16 cellular contexts compared by ENCODE assay signal in genomic region chr12:66692170-66692569, GRCh38. TPM values are rescaled to one million over a fixed set of nuclear protein-coding genes. Genes with fewer than 3 reads are reported as not detected.
DNase-seq lines count a peak whose midpoint lies in the region; ATAC-seq, FAIRE-seq and TF ChIP-seq lines count a peak whose summit lies in the region.
"Had no signal": no experiment of that assay in that cellular context is flagged by ENCODE, and none has a peak within 500 bp of the region (broad histone marks: within the 10 kb centered on the region; RNA-seq: fewer than 3 reads in every experiment).

No MANE protein-coding gene starts in this region.

- no peaks in the 10 kb centered on the region for H3K9me3 Mint-ChIP-seq in activated naive CD8-positive, alpha-beta T cell treated with anti-CD3 and anti-CD28 coated beads for 36 hours
- H3K9me3 Mint-ChIP-seq in T-helper 2 cell treated with Interferon-gamma antibody and Interleukin-4, amounts not matched to agents 5 μg/mL and 100 μg/mL, for 36 hours: no peaks in the 10 kb centered on the region

- no peak overlapping the region for H3K4me3 ChIP-seq in OCI-LY7 (ENCODE audit: low read depth, low read length, poor library complexity, severe bottlenecking)
- H3K4me3 ChIP-seq in upper lobe of right lung: no peak overlapping the region
- H3K4me3 ChIP-seq in vagina: no peak overlapping the region

- POLR2A ChIA-PET in OCI-LY7 (lab: Charles Lee): interaction anchor here (0.7 to 3.1 kb wide), 14 partner anchors 9 to 1881 kb away, joined by 3 to 20 read pairs (median 3); no protein-coding TSS in a partner anchor

- peak overlapping the region; percentile 77; the same call in 1 of the 2 replicates for H2AFZ ChIP-seq in OCI-LY7 (ENCODE audit: low read length)

- CTCF ChIA-PET in OCI-LY7 (lab: Charles Lee; ENCODE audit: unreplicated experiment): interaction anchor here (1.3 to 1.4 kb wide), 3 partner anchors 51 to 339 kb away, joined by 3 to 8 read pairs (median 3); no protein-coding TSS in a partner anchor

- peaks cover 62% of the 10 kb centered on the region for H3K4me1 ChIP-seq in OCI-LY7 (ENCODE audit: insufficient read depth, low read length, poor library complexity, severe bottlenecking)
- no peaks in the 10 kb centered on the region for H3K4me1 ChIP-seq in upper lobe of right lung
- no peaks in the 10 kb centered on the region for H3K4me1 ChIP-seq in vagina

- peaks cover 4% of the 10 kb centered on the region for H3K4me1 Mint-ChIP-seq in activated naive CD8-positive, alpha-beta T cell treated with anti-CD3 and anti-CD28 coated beads for 36 hours
- no peaks in the 10 kb centered on the region for H3K4me1 Mint-ChIP-seq in T-helper 2 cell treated with Interferon-gamma antibody and Interleukin-4, amounts not matched to agents 5 μg/mL and 100 μg/mL, for 36 hours (ENCODE audit: low read depth)

- H3K27me3 Mint-ChIP-seq in activated naive CD8-positive, alpha-beta T cell treated with anti-CD3 and anti-CD28 coated beads for 36 hours: peaks cover 5% of the 10 kb centered on the region
- H3K27me3 Mint-ChIP-seq in T-helper 2 cell treated with Interferon-gamma antibody and Interleukin-4, amounts not matched to agents 5 μg/mL and 100 μg/mL, for 36 hours (ENCODE audit: low read depth): peaks cover 14% of the 10 kb centered on the region

- H3K9me3 ChIP-seq in OCI-LY7 (ENCODE audit: low read length): no peaks in the 10 kb centered on the region
- H3K9me3 ChIP-seq in upper lobe of right lung: no peaks in the 10 kb centered on the region
- no peaks in the 10 kb centered on the region for H3K9me3 ChIP-seq in vagina
- H3K9me3 ChIP-seq: SK-N-SH had no signal

- peak; percentile 55 for FAIRE-seq in GM12891 (lab: Jason Lieb, UNC)
- FAIRE-seq: GM18507, H54 had no signal

- ATAC-seq in upper lobe of right lung: peak; percentile 34
- ATAC-seq: PC-3, T-helper 17 cell had no signal

- H3K27me3 ChIP-seq in upper lobe of right lung (no peaks in the 10 kb centered on the region), vagina (no peaks in the 10 kb centered on the region)

- H3K4me3 Mint-ChIP-seq in activated naive CD8-positive, alpha-beta T cell treated with anti-CD3 and anti-CD28 coated beads for 36 hours: no peak overlapping the region
- H3K4me3 Mint-ChIP-seq in T-helper 2 cell treated with Interferon-gamma antibody and Interleukin-4, amounts not matched to agents 5 μg/mL and 100 μg/mL, for 36 hours: no peak overlapping the region
- H3K4me3 Mint-ChIP-seq: T-helper 17 cell had no signal

- no peaks in the 10 kb centered on the region for H3K36me3 Mint-ChIP-seq in activated naive CD8-positive, alpha-beta T cell treated with anti-CD3 and anti-CD28 coated beads for 36 hours
- no peaks in the 10 kb centered on the region for H3K36me3 Mint-ChIP-seq in T-helper 2 cell treated with Interferon-gamma antibody and Interleukin-4, amounts not matched to agents 5 μg/mL and 100 μg/mL, for 36 hours (ENCODE audit: low read depth)

- peak overlapping the region; percentile 44 for H3K4me2 ChIP-seq in OCI-LY7 (ENCODE audit: low read length)
- H3K4me2 ChIP-seq: SK-N-SH had no signal

- H3K9me2 ChIP-seq in OCI-LY7 (ENCODE audit: insufficient read depth, low read length): no peaks in the 10 kb centered on the region
- H3K9me2 ChIP-seq: SK-N-SH had no signal

- H4K20me1 ChIP-seq in OCI-LY7 (ENCODE audit: insufficient read depth, low read length): no peaks in the 10 kb centered on the region

- H3K27ac ChIP-seq in OCI-LY7 (ENCODE audit: low read depth, low read length, poor library complexity, severe bottlenecking): peak overlapping the region; percentile 44
- H3K27ac ChIP-seq in upper lobe of right lung: no peak overlapping the region
- H3K27ac ChIP-seq in vagina: no peak overlapping the region
- H3K27ac ChIP-seq: C4-2B had no signal

- TF ChIP-seq POLR2A in GM12891 (IDR thresholded peaks at IDR 0.05; ENCODE audit: low read depth, low read length) (no peak), vagina (IDR thresholded peaks at IDR 0.05) (no peak)

- TF ChIP-seq CTCF in OCI-LY7 (conservative IDR thresholded peaks at IDR 0.05; ENCODE audit: low read length) (no peak), upper lobe of right lung (IDR thresholded peaks at IDR 0.05) (no peak), vagina (IDR thresholded peaks at IDR 0.05) (no peak)

- no peak overlapping the region for H3K27ac Mint-ChIP-seq in activated naive CD8-positive, alpha-beta T cell treated with anti-CD3 and anti-CD28 coated beads for 36 hours
- H3K27ac Mint-ChIP-seq in T-helper 2 cell treated with Interferon-gamma antibody and Interleukin-4, amounts not matched to agents 5 μg/mL and 100 μg/mL, for 36 hours: no peak overlapping the region
- H3K27ac Mint-ChIP-seq: T-helper 17 cell had no signal

- no peak for DNase-seq in GM12891 (ENCODE audit: insufficient read length, low spot score)
- peak; percentile 84 for DNase-seq in MV-4-11 (lab: John Stamatoyannopoulos, UW)
- DNase-seq in OCI-LY7 (ENCODE audit: low spot score): peak; percentile 35
- DNase-seq in upper lobe of right lung: no peak
- DNase-seq in activated naive CD8-positive, alpha-beta T cell treated with anti-CD3 and anti-CD28 coated beads for 36 hours: no peak
- no peak for DNase-seq in T-helper 2 cell treated with Interferon-gamma antibody and Interleukin-4, amounts not matched to agents 5 μg/mL and 100 μg/mL, for 36 hours (ENCODE audit: low spot score)
- DNase-seq in vagina (ENCODE audit: extremely low spot score in 2 of 2): no peak
- DNase-seq: DMS53, NCI-H1048, NCI-H774, PC-3, SK-N-SH, T-helper 17 cell had no signal

- intact Hi-C loops in OCI-LY7 (cut with micrococcal nuclease; ENCODE audit: unreplicated experiment) (no loop called here), upper lobe of right lung (cut with DNase I) (no loop called here), vagina (cut with DNase I) (loop anchor here (10.0 kb wide), 1 partner anchor 437 kb away; no protein-coding TSS in a partner anchor)

- no peaks in the 10 kb centered on the region for H3K79me2 ChIP-seq in OCI-LY7 (ENCODE audit: insufficient read depth, low read depth, low read length)

- H3K36me3 ChIP-seq in OCI-LY7 (ENCODE audit: insufficient read depth, low read length): no peaks in the 10 kb centered on the region
- H3K36me3 ChIP-seq in upper lobe of right lung: no peaks in the 10 kb centered on the region
- no peaks in the 10 kb centered on the region for H3K36me3 ChIP-seq in vagina

- no TSS peak for BruUV-seq in OCI-LY7 (replicated peaks; lab: Mats Ljungman, UMichigan)

TF ChIP-seq in GM12891, 5 proteins besides CTCF, POLR2A, EP300 and RAD21:
- TF ChIP-seq SPI1 (IDR thresholded peaks at IDR 0.05; ENCODE audit: low read depth, low read length) (peak; percentile 29), POLR2AphosphoS5 (IDR thresholded peaks at IDR 0.05; ENCODE audit: low read depth, low read length) (no peak), TAF1 (IDR thresholded peaks at IDR 0.05; ENCODE audit: low read depth, low read length) (no peak), POU2F2 (IDR thresholded peaks at IDR 0.05; ENCODE audit: low read depth, low read length) (no peak), PAX5 (IDR thresholded peaks at IDR 0.05; ENCODE audit: insufficient read depth, low read length, severe bottlenecking) (no peak)
TF ChIP-seq in GM12891: peak in this region for 1.

RNA-seq across cellular contexts. Expression of gene GRIP1, which starts 13.3 kb away (rescaled TPM):
- 0.05 TPM for polyA plus RNA-seq in GM12891 (2012; ENCODE audit: low read depth, missing spikeins)
- 0.70 and 7.6 TPM in 2 replicates for total RNA-seq in OCI-LY7 (2014; rRNA removed; shearing (Covaris generic))
- total RNA-seq in OCI-LY7 (2022) (1.9 and 4.1 TPM in 2 replicates), upper lobe of right lung (5.2 TPM), vagina (4.2 TPM)
- 1 to 10 TPM; 2.2 to 3.4 TPM for total RNA-seq in activated naive CD8-positive, alpha-beta T cell treated with anti-CD3 and anti-CD28 coated beads for 36 hours

Comparison
In these comparisons a context has a peak if more than half of its experiments do, and no peak if none do; other contexts are left out.
1. DNase-seq: peak in MV-4-11 (single experiment) and OCI-LY7 (single experiment); none in GM12891 (single experiment), upper lobe of right lung (single experiment), activated naive CD8-positive, alpha-beta T cell treated with anti-CD3 and anti-CD28 coated beads for 36 hours (single experiment), T-helper 2 cell treated with Interferon-gamma antibody and Interleukin-4, amounts not matched to agents 5 μg/mL and 100 μg/mL, for 36 hours (single experiment) and vagina (0 of 2).